ENCODE assay signal across 25 cellular contexts in genomic region chr11:117290809-117291396, GRCh38. TPM values are rescaled to one million over a fixed set of nuclear protein-coding genes. Genes with fewer than 3 reads are reported as not detected.
DNase-seq lines count a peak whose midpoint lies in the region; ATAC-seq and TF ChIP-seq lines count a peak whose summit lies in the region.
"Had no signal": no experiment of that assay in that cellular context is flagged by ENCODE, and none has a peak within 500 bp of the region (broad histone marks: within the 10 kb centered on the region; RNA-seq: fewer than 3 reads in every experiment).

Gene BACE1-AS (plus strand): TSS chr11:117291346.

- in situ Hi-C loops in Panc1 (cut with HindIII; ENCODE audit: low pct_unique_long_range_greater_than_20kb, low sequenced_read_pairs), result no loop called here

- peaks cover 6% of the 10 kb centered on the region for H3K4me1 ChIP-seq in CD4-positive, alpha-beta memory T cell (ENCODE audit: insufficient read depth, low read length)
- no peaks in the 10 kb centered on the region for H3K4me1 ChIP-seq in Panc1 (ENCODE audit: control insufficient read depth, insufficient read depth, low read length)
- no peaks in the 10 kb centered on the region for H3K4me1 ChIP-seq in prostate gland (replicated peaks)
- H3K4me1 ChIP-seq: breast epithelium, upper lobe of left lung had no signal

- no peak for TF ChIP-seq POLR2A in prostate gland (IDR thresholded peaks at IDR 0.05)

- H3K27ac Mint-ChIP-seq in CD4-positive, alpha-beta memory T cell, result peak within 1 kb of the TSS in 5 of 7 donors; percentile 8 to 60 (median 46)
- H3K27ac Mint-ChIP-seq in glutamatergic neuron (ENCODE audit: unreplicated experiment) (no peak within 1 kb of the TSS), progenitor cell of endocrine pancreas (peak within 1 kb of the TSS; percentile 71)
- H3K27ac Mint-ChIP-seq in activated CD4-positive, alpha-beta memory T cell treated with anti-CD3 and anti-CD28 coated beads for 36 hours, result no peak within 1 kb of the TSS
- H3K27ac Mint-ChIP-seq: activated B cell treated with CpG ODN at 0.5 μM for 24 hours; dendritic cell treated with granulocyte-macrophage colony-stimulating factor and Interleukin-4, amounts not matched to agents 40 ng/mL and 50 ng/mL, for 4 days; stimulated activated naive CD8-positive, alpha-beta T cell treated with anti-CD3 and anti-CD28 coated beads, Interleukin-15, Interleukin-2, amounts not matched to agents 100 ng/mL and 50 ng/mL, for 24 hours had no signal

- H3K9me3 ChIP-seq in CD4-positive, alpha-beta memory T cell (ENCODE audit: control insufficient read depth in 1 of 2, low read length in 2 of 2), result no peaks in the 10 kb centered on the region
- H3K9me3 ChIP-seq in Panc1 (ENCODE audit: control insufficient read depth, insufficient read depth, low read depth, low read length) (no peaks in the 10 kb centered on the region), prostate gland (no peaks in the 10 kb centered on the region)
- H3K9me3 ChIP-seq: breast epithelium, MG63, mucosa of descending colon, SK-N-SH, upper lobe of left lung had no signal

- no TSS peak for BruUV-seq in Panc1 (replicated peaks; lab: Mats Ljungman, UMichigan)

- no peak within 1 kb of the TSS for H3K27ac ChIP-seq in CD4-positive, alpha-beta memory T cell (ENCODE audit: low read depth, low read length)
- H3K27ac ChIP-seq in Panc1 (ENCODE audit: low read length) (no peak within 1 kb of the TSS), prostate gland (no peak within 1 kb of the TSS)
- H3K27ac ChIP-seq: breast epithelium, C4-2B, RWPE1, upper lobe of left lung had no signal

- intact Hi-C loops in CD4-positive, alpha-beta memory T cell (cut with micrococcal nuclease), result no loop called here
- intact Hi-C loops in Panc1 (cut with micrococcal nuclease; ENCODE audit: unreplicated experiment) (no loop called here), prostate gland (cut with DNase I) (no loop called here)
- intact Hi-C loops in activated CD4-positive, alpha-beta memory T cell treated with anti-CD3 and anti-CD28 coated beads for 36 hours (cut with micrococcal nuclease), result no loop called here

- ATAC-seq in Panc1, result no peak
- ATAC-seq: mucosa of descending colon had no signal

- no peaks in the 10 kb centered on the region for H3K27me3 ChIP-seq in CD4-positive, alpha-beta memory T cell (ENCODE audit: insufficient read depth, low read length)
- H3K27me3 ChIP-seq in Panc1 (ENCODE audit: control insufficient read depth, insufficient read depth, low read length) (no peaks in the 10 kb centered on the region), prostate gland (replicated peaks; ENCODE audit: insufficient read depth) (no peaks in the 10 kb centered on the region)
- H3K27me3 ChIP-seq: breast epithelium, MG63, upper lobe of left lung had no signal

- TF ChIP-seq CTCF in Panc1 (IDR thresholded peaks at IDR 0.05), result no peak
- TF ChIP-seq CTCF in glutamatergic neuron (IDR thresholded peaks at IDR 0.05; ENCODE audit: partially characterized antibody, unreplicated experiment), result no peak
- no peak for TF ChIP-seq CTCF in progenitor cell of endocrine pancreas (IDR thresholded peaks at IDR 0.05; ENCODE audit: unreplicated experiment)
- TF ChIP-seq CTCF in prostate gland (IDR thresholded peaks at IDR 0.05), result no peak

- DNase-seq in CD4-positive, alpha-beta memory T cell, result no peak
- DNase-seq in Panc1 (ENCODE audit: low read depth, low spot score) (no peak), glutamatergic neuron (no peak), progenitor cell of endocrine pancreas (ENCODE audit: low spot score, unreplicated experiment) (no peak), prostate gland (ENCODE audit: low spot score) (no peak), Kasumi-1 (lab: John Stamatoyannopoulos, UW) (no peak), OCI-M2 (lab: John Stamatoyannopoulos, UW; ENCODE audit: unreplicated experiment) (no peak)
- no peak for DNase-seq in activated CD4-positive, alpha-beta memory T cell treated with anti-CD3 and anti-CD28 coated beads for 36 hours
- DNase-seq: activated B cell treated with CpG ODN at 0.5 μM for 24 hours; activated CD4-positive, alpha-beta T cell treated with anti-CD3 and anti-CD28 coated beads, Interleukin-2, amount 50 U/mL, for 48 hours; activated effector memory CD4-positive, alpha-beta T cell treated with anti-CD3 and anti-CD28 coated beads, Interleukin-2, amount 50 U/mL, for 16 hours; activated T-cell treated with anti-CD3 and anti-CD28 coated beads for 4 hours; GDM1; MG63; mucosa of descending colon; NCI-H1436; NCI-H524 treated with DMSO at 0.1 percent for 48 hours; SK-N-SH; stimulated activated CD4-positive, alpha-beta T cell treated with anti-CD3 and anti-CD28 coated beads, Interleukin-12 subunit alpha, Interleukin-12 subunit beta, amount 100 ng/mL, for 4 hours; upper lobe of left lung had no signal

- H3K4me1 Mint-ChIP-seq in CD4-positive, alpha-beta memory T cell, result peaks cover 9 to 31% (median 18%) of the 10 kb centered on the region in 4 donors
- H3K4me1 Mint-ChIP-seq in glutamatergic neuron (ENCODE audit: low read depth, unreplicated experiment), result no peaks in the 10 kb centered on the region
- no peaks in the 10 kb centered on the region for H3K4me1 Mint-ChIP-seq in progenitor cell of endocrine pancreas (ENCODE audit: low read depth)
- H3K4me1 Mint-ChIP-seq in activated CD4-positive, alpha-beta memory T cell treated with anti-CD3 and anti-CD28 coated beads for 36 hours (ENCODE audit: low read depth), result peaks cover 3% of the 10 kb centered on the region
- H3K4me1 Mint-ChIP-seq: activated B cell treated with CpG ODN at 0.5 μM for 24 hours had no signal

- peaks cover 7% of the 10 kb centered on the region for H3K36me3 ChIP-seq in CD4-positive, alpha-beta memory T cell (ENCODE audit: insufficient read depth, low read length)
- H3K36me3 ChIP-seq in Panc1 (ENCODE audit: control insufficient read depth, insufficient read depth, low read length) (peaks cover 2% of the 10 kb centered on the region; the same call in 1 of the 2 replicates), prostate gland (peaks cover 0 to 3% of the 10 kb centered on the region in 2 donors)

- H3K4me3 Mint-ChIP-seq in CD4-positive, alpha-beta memory T cell, result no peak within 1 kb of the TSS
- H3K4me3 Mint-ChIP-seq in glutamatergic neuron (ENCODE audit: unreplicated experiment), result no peak within 1 kb of the TSS
- H3K4me3 Mint-ChIP-seq in progenitor cell of endocrine pancreas (ENCODE audit: low read depth), result no peak within 1 kb of the TSS
- no peak within 1 kb of the TSS for H3K4me3 Mint-ChIP-seq in activated CD4-positive, alpha-beta memory T cell treated with anti-CD3 and anti-CD28 coated beads for 36 hours
- H3K4me3 Mint-ChIP-seq: activated B cell treated with CpG ODN at 0.5 μM for 24 hours; dendritic cell treated with granulocyte-macrophage colony-stimulating factor and Interleukin-4, amounts not matched to agents 40 ng/mL and 50 ng/mL, for 4 days; stimulated activated naive CD8-positive, alpha-beta T cell treated with anti-CD3 and anti-CD28 coated beads, Interleukin-15, Interleukin-2, amounts not matched to agents 100 ng/mL and 50 ng/mL, for 24 hours had no signal

- POLR2A ChIA-PET in CD4-positive, alpha-beta memory T cell (lab: Charles Lee; ENCODE audit: partially characterized antibody), result interaction anchor here (0.9 to 4.7 kb wide), 3 partner anchors 11 to 60 kb away, joined by 3 to 19 read pairs (median 3); no protein-coding TSS in a partner anchor
- POLR2A ChIA-PET in Panc1 (lab: Charles Lee), result no interaction called here
- POLR2A ChIA-PET in activated CD4-positive, alpha-beta memory T cell treated with anti-CD3 and anti-CD28 coated beads for 36 hours (lab: Charles Lee), result no interaction called here

- CTCF ChIA-PET in CD4-positive, alpha-beta memory T cell (lab: Charles Lee; ENCODE audit: partially characterized antibody), result no interaction called here
- CTCF ChIA-PET in Panc1 (lab: Charles Lee), result no interaction called here
- CTCF ChIA-PET in activated CD4-positive, alpha-beta memory T cell treated with anti-CD3 and anti-CD28 coated beads for 36 hours (lab: Charles Lee), result no interaction called here

- H3K9me3 Mint-ChIP-seq in CD4-positive, alpha-beta memory T cell, result no peaks in the 10 kb centered on the region
- H3K9me3 Mint-ChIP-seq in glutamatergic neuron (ENCODE audit: unreplicated experiment), result peaks cover 2% of the 10 kb centered on the region
- no peaks in the 10 kb centered on the region for H3K9me3 Mint-ChIP-seq in progenitor cell of endocrine pancreas (ENCODE audit: low read depth)
- no peaks in the 10 kb centered on the region for H3K9me3 Mint-ChIP-seq in activated CD4-positive, alpha-beta memory T cell treated with anti-CD3 and anti-CD28 coated beads for 36 hours
- H3K9me3 Mint-ChIP-seq: activated B cell treated with CpG ODN at 0.5 μM for 24 hours; dendritic cell treated with granulocyte-macrophage colony-stimulating factor and Interleukin-4, amounts not matched to agents 40 ng/mL and 50 ng/mL, for 4 days; stimulated activated naive CD8-positive, alpha-beta T cell treated with anti-CD3 and anti-CD28 coated beads, Interleukin-15, Interleukin-2, amounts not matched to agents 100 ng/mL and 50 ng/mL, for 24 hours had no signal

- H3K36me3 Mint-ChIP-seq in CD4-positive, alpha-beta memory T cell, result peaks cover 45 to 47% of the 10 kb centered on the region in 2 donors
- H3K36me3 Mint-ChIP-seq in glutamatergic neuron (ENCODE audit: unreplicated experiment), result peaks cover 5% of the 10 kb centered on the region
- H3K36me3 Mint-ChIP-seq in progenitor cell of endocrine pancreas (ENCODE audit: insufficient read depth), result peaks cover 33% of the 10 kb centered on the region
- peaks cover 10% of the 10 kb centered on the region for H3K36me3 Mint-ChIP-seq in activated CD4-positive, alpha-beta memory T cell treated with anti-CD3 and anti-CD28 coated beads for 36 hours

- no peak within 1 kb of the TSS for H3K4me3 ChIP-seq in CD4-positive, alpha-beta memory T cell (ENCODE audit: low read length in 2 of 2)
- no peak within 1 kb of the TSS for H3K4me3 ChIP-seq in Panc1 (ENCODE audit: low read depth in 2 of 2, low read length in 2 of 2)
- no peak within 1 kb of the TSS for H3K4me3 ChIP-seq in prostate gland
- H3K4me3 ChIP-seq: breast epithelium, MG63, mucosa of descending colon, upper lobe of left lung had no signal

- no peaks in the 10 kb centered on the region for H3K27me3 Mint-ChIP-seq in CD4-positive, alpha-beta memory T cell
- H3K27me3 Mint-ChIP-seq in glutamatergic neuron (ENCODE audit: unreplicated experiment) (peaks cover 11% of the 10 kb centered on the region), progenitor cell of endocrine pancreas (no peaks in the 10 kb centered on the region)
- no peaks in the 10 kb centered on the region for H3K27me3 Mint-ChIP-seq in activated CD4-positive, alpha-beta memory T cell treated with anti-CD3 and anti-CD28 coated beads for 36 hours
- H3K27me3 Mint-ChIP-seq: activated B cell treated with CpG ODN at 0.5 μM for 24 hours; dendritic cell treated with granulocyte-macrophage colony-stimulating factor and Interleukin-4, amounts not matched to agents 40 ng/mL and 50 ng/mL, for 4 days; stimulated activated naive CD8-positive, alpha-beta T cell treated with anti-CD3 and anti-CD28 coated beads, Interleukin-15, Interleukin-2, amounts not matched to agents 100 ng/mL and 50 ng/mL, for 24 hours had no signal

- WGBS in prostate gland, result 91% methylated on average over 8 of the region's 8 CpGs

RNA-seq across cellular contexts. Expression of gene BACE1-AS, which starts in this region (rescaled TPM):
- 10 to 100 TPM; 15.3 to 15.7 TPM for total RNA-seq in CD4-positive, alpha-beta memory T cell
- polyA plus RNA-seq in CD4-positive, alpha-beta memory T cell, result 1 to 10 TPM in 1 of 2 donors, not detected in 1; 3.8 TPM
- total RNA-seq in Panc1 (2021; ENCODE audit: unreplicated experiment), result 10.8 TPM
- 3.8 TPM for polyA plus RNA-seq in Panc1 (2012; ENCODE audit: insufficient read length)
- 18.1 TPM for total RNA-seq in glutamatergic neuron (ENCODE audit: unreplicated experiment)
- 17.9 and 19.0 TPM in 2 replicates for total RNA-seq in progenitor cell of endocrine pancreas
- total RNA-seq in prostate gland, result 10 to 100 TPM in 1 of 2 donors, 1 to 10 TPM in 1; 4.8 to 19.1 TPM
- total RNA-seq in activated CD4-positive, alpha-beta memory T cell treated with anti-CD3 and anti-CD28 coated beads for 36 hours, result 1 to 10 TPM; 3.9 to 5.4 TPM

Comparison
In these comparisons a context has a peak if more than half of its experiments do, and no peak if none do; other contexts are left out.
1. H3K27ac Mint-ChIP-seq: peak in CD4-positive, alpha-beta memory T cell (5 of 7) and progenitor cell of endocrine pancreas (single experiment); none in glutamatergic neuron (single experiment) and activated CD4-positive, alpha-beta memory T cell treated with anti-CD3 and anti-CD28 coated beads for 36 hours (single experiment).